1 cellular context compared by ENCODE assay signal in genomic region chr17:7856840-7857723, GRCh38.
A peak's percentile ranks its signal among the peaks of the same experiment; 100 is the strongest.
TF ChIP-seq lines count a peak whose summit lies in the region.

TSS of gene NAA38 (minus strand) at chr17:7857559. CDS start at chr17:7857463, 96 bp downstream.

TF ChIP-seq in HepG2, 621 proteins besides CTCF, POLR2A, EP300 and RAD21 (continued from another document and continues in another):
- TF ChIP-seq PAXIP1 (CRISPR knock-in tag; conservative IDR thresholded peaks at IDR 0.05) (no peak), ZNF629 (CRISPR knock-in tag; conservative IDR thresholded peaks at IDR 0.05) (0 out of 2 replicates have a peak, but pooled peaks have one; percentile 28), FOSL1 (CRISPR knock-in tag; IDR thresholded peaks at IDR 0.05; ENCODE audit: borderline replicate concordance) (no peak), ZNF570 (CRISPR knock-in tag; IDR thresholded peaks at IDR 0.05; ENCODE audit: borderline replicate concordance) (no peak), ZNF101 (CRISPR knock-in tag; IDR thresholded peaks at IDR 0.05; ENCODE audit: borderline replicate concordance, low read depth) (no peak), PPARG (CRISPR knock-in tag; conservative IDR thresholded peaks at IDR 0.05) (0 out of 2 replicates have a peak, but pooled peaks have one; percentile 24), MAFG (CRISPR knock-in tag; IDR thresholded peaks at IDR 0.05) (no peak), NKX3-1 (CRISPR knock-in tag; IDR thresholded peaks at IDR 0.05) (0 out of 2 replicates have a peak, but pooled peaks have one; percentile 20), ZSCAN21 (CRISPR knock-in tag; IDR thresholded peaks at IDR 0.05; ENCODE audit: borderline replicate concordance) (peak; percentile 66; the same call in 1 of the 2 replicates), MXI1 (IDR thresholded peaks at IDR 0.05; ENCODE audit: borderline replicate concordance, low read depth, low read length) (peak; percentile 85; the same call in 2 of the 3 replicates), ADNP (CRISPR knock-in tag; IDR thresholded peaks at IDR 0.05) (no peak), MEIS2 (CRISPR knock-in tag; IDR thresholded peaks at IDR 0.05) (peak; percentile 78), NCOR1 (IDR thresholded peaks at IDR 0.05; ENCODE audit: borderline replicate concordance, low read length) (no peak), ZIK1 (CRISPR knock-in tag; IDR thresholded peaks at IDR 0.05; ENCODE audit: borderline replicate concordance, low read depth) (0 out of 2 replicates have a peak, but pooled peaks have one; percentile 50), ZNF598 (CRISPR knock-in tag; IDR thresholded peaks at IDR 0.05; ENCODE audit: borderline replicate concordance) (peak; percentile 44; the same call in 1 of the 2 replicates), KDM3A (CRISPR knock-in tag; IDR thresholded peaks at IDR 0.05; ENCODE audit: low read depth) (peak; percentile 61; the same call in 1 of the 2 replicates), ZHX1 (CRISPR knock-in tag; IDR thresholded peaks at IDR 0.05; ENCODE audit: low read depth) (peak; percentile 24; the same call in 1 of the 2 replicates), RXRB (CRISPR knock-in tag; IDR thresholded peaks at IDR 0.05; ENCODE audit: borderline replicate concordance) (peak; percentile 8; the same call in 1 of the 2 replicates), HMGXB4 (CRISPR knock-in tag; IDR thresholded peaks at IDR 0.05; ENCODE audit: borderline replicate concordance in 1 of 2, low read depth in 1 of 2) (peak; percentile 54 to 91; a peak in 3 of 4 replicates), ZNF883 (CRISPR knock-in tag; IDR thresholded peaks at IDR 0.05; ENCODE audit: not compliant biosample characterization) (no peak), CSRNP2 (CRISPR knock-in tag; conservative IDR thresholded peaks at IDR 0.05; ENCODE audit: low read depth) (no peak), ZSCAN29 (CRISPR knock-in tag; conservative IDR thresholded peaks at IDR 0.05) (peak; percentile 58; the same call in 1 of the 2 replicates), TEF (CRISPR knock-in tag; IDR thresholded peaks at IDR 0.05) (no peak), SIN3B (IDR thresholded peaks at IDR 0.05; ENCODE audit: low read length) (no peak), NFYC (CRISPR knock-in tag; IDR thresholded peaks at IDR 0.05) (0 out of 2 replicates have a peak, but pooled peaks have one; percentile 4), ATAD3A (CRISPR knock-in tag; IDR thresholded peaks at IDR 0.05) (no peak), GATAD1 (CRISPR knock-in tag; IDR thresholded peaks at IDR 0.05) (0 out of 2 replicates have a peak, but pooled peaks have one; percentile 61), NFE2L1 (CRISPR knock-in tag; IDR thresholded peaks at IDR 0.05; ENCODE audit: borderline replicate concordance) (no peak), ZNF703 (CRISPR knock-in tag; IDR thresholded peaks at IDR 0.05; ENCODE audit: borderline replicate concordance) (no peak), ZNF75D (CRISPR knock-in tag; IDR thresholded peaks at IDR 0.05; ENCODE audit: borderline replicate concordance) (no peak), ZNF557 (CRISPR knock-in tag; IDR thresholded peaks at IDR 0.05) (0 out of 2 replicates have a peak, but pooled peaks have one; percentile 62), ZNF687 (CRISPR knock-in tag; IDR thresholded peaks at IDR 0.05) (peak; percentile 80), ZNF678 (CRISPR knock-in tag; IDR thresholded peaks at IDR 0.05) (no peak), ELF1 (CRISPR knock-in tag; IDR thresholded peaks at IDR 0.05) (peak; percentile 61), ZNF496 (CRISPR knock-in tag; IDR thresholded peaks at IDR 0.05; ENCODE audit: insufficient replicate concordance) (no peak)
- TF ChIP-seq, protein P1, sequence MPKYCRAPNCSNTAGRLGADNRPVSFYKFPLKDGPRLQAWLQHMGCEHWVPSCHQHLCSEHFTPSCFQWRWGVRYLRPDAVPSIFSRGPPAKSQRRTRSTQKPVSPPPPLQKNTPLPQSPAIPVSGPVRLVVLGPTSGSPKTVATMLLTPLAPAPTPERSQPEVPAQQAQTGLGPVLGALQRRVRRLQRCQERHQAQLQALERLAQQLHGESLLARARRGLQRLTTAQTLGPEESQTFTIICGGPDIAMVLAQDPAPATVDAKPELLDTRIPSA (CRISPR knock-in tag; IDR thresholded peaks at IDR 0.05; ENCODE audit: borderline replicate concordance) = no peak
- TF ChIP-seq, protein P2, sequence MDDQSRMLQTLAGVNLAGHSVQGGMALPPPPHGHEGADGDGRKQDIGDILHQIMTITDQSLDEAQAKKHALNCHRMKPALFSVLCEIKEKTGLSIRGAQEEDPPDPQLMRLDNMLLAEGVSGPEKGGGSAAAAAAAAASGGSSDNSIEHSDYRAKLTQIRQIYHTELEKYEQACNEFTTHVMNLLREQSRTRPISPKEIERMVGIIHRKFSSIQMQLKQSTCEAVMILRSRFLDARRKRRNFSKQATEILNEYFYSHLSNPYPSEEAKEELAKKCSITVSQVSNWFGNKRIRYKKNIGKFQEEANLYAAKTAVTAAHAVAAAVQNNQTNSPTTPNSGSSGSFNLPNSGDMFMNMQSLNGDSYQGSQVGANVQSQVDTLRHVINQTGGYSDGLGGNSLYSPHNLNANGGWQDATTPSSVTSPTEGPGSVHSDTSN (CRISPR knock-in tag; IDR thresholded peaks at IDR 0.05; ENCODE audit: borderline replicate concordance) = no peak
- TF ChIP-seq, protein P3, sequence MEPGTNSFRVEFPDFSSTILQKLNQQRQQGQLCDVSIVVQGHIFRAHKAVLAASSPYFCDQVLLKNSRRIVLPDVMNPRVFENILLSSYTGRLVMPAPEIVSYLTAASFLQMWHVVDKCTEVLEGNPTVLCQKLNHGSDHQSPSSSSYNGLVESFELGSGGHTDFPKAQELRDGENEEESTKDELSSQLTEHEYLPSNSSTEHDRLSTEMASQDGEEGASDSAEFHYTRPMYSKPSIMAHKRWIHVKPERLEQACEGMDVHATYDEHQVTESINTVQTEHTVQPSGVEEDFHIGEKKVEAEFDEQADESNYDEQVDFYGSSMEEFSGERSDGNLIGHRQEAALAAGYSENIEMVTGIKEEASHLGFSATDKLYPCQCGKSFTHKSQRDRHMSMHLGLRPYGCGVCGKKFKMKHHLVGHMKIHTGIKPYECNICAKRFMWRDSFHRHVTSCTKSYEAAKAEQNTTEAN (CRISPR knock-in tag; conservative IDR thresholded peaks at IDR 0.05) = peak; percentile 59; the same call in 1 of the 2 replicates
